1 cellular context compared by ENCODE assay signal in the genomic region with DNA sequence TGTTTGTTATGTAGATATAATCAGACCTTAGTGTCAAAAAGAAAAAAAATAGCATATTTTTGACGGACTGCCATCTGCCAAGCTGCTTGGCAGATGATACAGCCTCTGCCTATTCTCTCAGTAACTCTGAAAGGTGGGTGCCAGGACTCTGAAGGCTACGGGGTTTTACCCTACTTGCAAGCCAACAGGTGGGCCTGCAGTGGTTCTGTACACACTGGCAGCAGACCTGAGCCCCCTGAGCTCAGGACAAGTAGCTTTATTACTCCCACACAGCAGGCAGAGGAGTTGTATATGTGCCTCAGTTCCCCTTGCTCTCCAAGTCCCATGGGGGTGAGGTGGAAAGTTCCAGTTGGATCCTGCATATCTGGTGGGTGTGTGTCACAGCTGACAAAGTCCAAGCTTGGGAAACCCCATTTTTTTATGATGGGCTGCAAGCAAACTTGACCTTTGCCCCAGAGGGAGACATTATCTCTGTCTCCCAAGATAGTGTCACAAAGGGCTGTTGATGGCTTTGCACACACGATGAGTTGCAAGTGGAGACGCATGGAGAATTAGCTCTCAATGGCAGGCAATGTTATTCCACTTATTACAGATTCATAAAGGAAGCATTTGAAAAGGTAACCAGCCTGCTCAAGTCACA.
A peak's percentile ranks its signal among the peaks of the same experiment; 100 is the strongest.
TF ChIP-seq lines count a peak whose summit lies in the region.

No MANE protein-coding gene starts in this region.

TF ChIP-seq in HepG2, 621 proteins besides CTCF, POLR2A, EP300 and RAD21 (continued from another document and continues in another):
- TF ChIP-seq, protein P1, sequence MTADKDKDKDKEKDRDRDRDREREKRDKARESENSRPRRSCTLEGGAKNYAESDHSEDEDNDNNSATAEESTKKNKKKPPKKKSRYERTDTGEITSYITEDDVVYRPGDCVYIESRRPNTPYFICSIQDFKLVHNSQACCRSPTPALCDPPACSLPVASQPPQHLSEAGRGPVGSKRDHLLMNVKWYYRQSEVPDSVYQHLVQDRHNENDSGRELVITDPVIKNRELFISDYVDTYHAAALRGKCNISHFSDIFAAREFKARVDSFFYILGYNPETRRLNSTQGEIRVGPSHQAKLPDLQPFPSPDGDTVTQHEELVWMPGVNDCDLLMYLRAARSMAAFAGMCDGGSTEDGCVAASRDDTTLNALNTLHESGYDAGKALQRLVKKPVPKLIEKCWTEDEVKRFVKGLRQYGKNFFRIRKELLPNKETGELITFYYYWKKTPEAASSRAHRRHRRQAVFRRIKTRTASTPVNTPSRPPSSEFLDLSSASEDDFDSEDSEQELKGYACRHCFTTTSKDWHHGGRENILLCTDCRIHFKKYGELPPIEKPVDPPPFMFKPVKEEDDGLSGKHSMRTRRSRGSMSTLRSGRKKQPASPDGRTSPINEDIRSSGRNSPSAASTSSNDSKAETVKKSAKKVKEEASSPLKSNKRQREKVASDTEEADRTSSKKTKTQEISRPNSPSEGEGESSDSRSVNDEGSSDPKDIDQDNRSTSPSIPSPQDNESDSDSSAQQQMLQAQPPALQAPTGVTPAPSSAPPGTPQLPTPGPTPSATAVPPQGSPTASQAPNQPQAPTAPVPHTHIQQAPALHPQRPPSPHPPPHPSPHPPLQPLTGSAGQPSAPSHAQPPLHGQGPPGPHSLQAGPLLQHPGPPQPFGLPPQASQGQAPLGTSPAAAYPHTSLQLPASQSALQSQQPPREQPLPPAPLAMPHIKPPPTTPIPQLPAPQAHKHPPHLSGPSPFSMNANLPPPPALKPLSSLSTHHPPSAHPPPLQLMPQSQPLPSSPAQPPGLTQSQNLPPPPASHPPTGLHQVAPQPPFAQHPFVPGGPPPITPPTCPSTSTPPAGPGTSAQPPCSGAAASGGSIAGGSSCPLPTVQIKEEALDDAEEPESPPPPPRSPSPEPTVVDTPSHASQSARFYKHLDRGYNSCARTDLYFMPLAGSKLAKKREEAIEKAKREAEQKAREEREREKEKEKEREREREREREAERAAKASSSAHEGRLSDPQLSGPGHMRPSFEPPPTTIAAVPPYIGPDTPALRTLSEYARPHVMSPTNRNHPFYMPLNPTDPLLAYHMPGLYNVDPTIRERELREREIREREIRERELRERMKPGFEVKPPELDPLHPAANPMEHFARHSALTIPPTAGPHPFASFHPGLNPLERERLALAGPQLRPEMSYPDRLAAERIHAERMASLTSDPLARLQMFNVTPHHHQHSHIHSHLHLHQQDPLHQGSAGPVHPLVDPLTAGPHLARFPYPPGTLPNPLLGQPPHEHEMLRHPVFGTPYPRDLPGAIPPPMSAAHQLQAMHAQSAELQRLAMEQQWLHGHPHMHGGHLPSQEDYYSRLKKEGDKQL (CRISPR knock-in tag; IDR thresholded peaks at IDR 0.05; ENCODE audit: low read depth): 0 out of 2 replicates have a peak, but pooled peaks have one; percentile 59
- TF ChIP-seq ZNF264 (CRISPR knock-in tag; IDR thresholded peaks at IDR 0.05) (peak; percentile 81; the same call in 1 of the 2 replicates), CC2D1A (CRISPR knock-in tag; IDR thresholded peaks at IDR 0.05) (no peak), ZSCAN29 (CRISPR knock-in tag; conservative IDR thresholded peaks at IDR 0.05) (no peak), GATAD1 (CRISPR knock-in tag; IDR thresholded peaks at IDR 0.05) (0 out of 2 replicates have a peak, but pooled peaks have one; percentile 25), ZNF543 (CRISPR knock-in tag; IDR thresholded peaks at IDR 0.05) (peak; percentile 73; the same call in 1 of the 2 replicates), CBX2 (IDR thresholded peaks at IDR 0.05; ENCODE audit: low read depth, low read length) (no peak), CBX2 (CRISPR knock-in tag; IDR thresholded peaks at IDR 0.05; ENCODE audit: low read depth) (no peak), ZNF432 (CRISPR knock-in tag; IDR thresholded peaks at IDR 0.05; ENCODE audit: borderline replicate concordance) (no peak), ZNF629 (CRISPR knock-in tag; conservative IDR thresholded peaks at IDR 0.05) (peak; percentile 50; the same call in 1 of the 2 replicates), PITX1 (CRISPR knock-in tag; IDR thresholded peaks at IDR 0.05) (peak; percentile 76; the same call in 1 of the 2 replicates), ZNF790 (CRISPR knock-in tag; IDR thresholded peaks at IDR 0.05; ENCODE audit: borderline replicate concordance) (no peak), HNRNPK (IDR thresholded peaks at IDR 0.05; ENCODE audit: low read depth, low read length, poor library complexity, severe bottlenecking) (no peak), NBN (conservative IDR thresholded peaks at IDR 0.05) (no peak), SRSF9 (IDR thresholded peaks at IDR 0.05; ENCODE audit: borderline replicate concordance, insufficient read depth, low read depth, low read length, poor library complexity, severe bottlenecking) (no peak), CBX1 (IDR thresholded peaks at IDR 0.05; ENCODE audit: low read depth) (no peak), JARID2 (CRISPR knock-in tag; IDR thresholded peaks at IDR 0.05; ENCODE audit: insufficient replicate concordance) (no peak), NR2C2 (CRISPR knock-in tag; IDR thresholded peaks at IDR 0.05; ENCODE audit: borderline replicate concordance) (peak; percentile 91), ZEB1 (IDR thresholded peaks at IDR 0.05; ENCODE audit: insufficient replicate concordance, low read depth) (no peak), SKI (IDR thresholded peaks at IDR 0.05; ENCODE audit: partially characterized antibody) (peak; percentile 69), ZSCAN25 (CRISPR knock-in tag; IDR thresholded peaks at IDR 0.05) (no peak), ZNF761 (CRISPR knock-in tag; conservative IDR thresholded peaks at IDR 0.05) (no peak; the same call in 1 of the 2 replicates), TOE1 (CRISPR knock-in tag; IDR thresholded peaks at IDR 0.05) (no peak), PHF20 (CRISPR knock-in tag; IDR thresholded peaks at IDR 0.05) (no peak), MEIS2 (CRISPR knock-in tag; IDR thresholded peaks at IDR 0.05) (peak; percentile 88; the same call in 1 of the 2 replicates), ZNF501 (CRISPR knock-in tag; IDR thresholded peaks at IDR 0.05) (no peak)
- TF ChIP-seq, protein P2, sequence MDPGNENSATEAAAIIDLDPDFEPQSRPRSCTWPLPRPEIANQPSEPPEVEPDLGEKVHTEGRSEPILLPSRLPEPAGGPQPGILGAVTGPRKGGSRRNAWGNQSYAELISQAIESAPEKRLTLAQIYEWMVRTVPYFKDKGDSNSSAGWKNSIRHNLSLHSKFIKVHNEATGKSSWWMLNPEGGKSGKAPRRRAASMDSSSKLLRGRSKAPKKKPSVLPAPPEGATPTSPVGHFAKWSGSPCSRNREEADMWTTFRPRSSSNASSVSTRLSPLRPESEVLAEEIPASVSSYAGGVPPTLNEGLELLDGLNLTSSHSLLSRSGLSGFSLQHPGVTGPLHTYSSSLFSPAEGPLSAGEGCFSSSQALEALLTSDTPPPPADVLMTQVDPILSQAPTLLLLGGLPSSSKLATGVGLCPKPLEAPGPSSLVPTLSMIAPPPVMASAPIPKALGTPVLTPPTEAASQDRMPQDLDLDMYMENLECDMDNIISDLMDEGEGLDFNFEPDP (CRISPR knock-in tag; conservative IDR thresholded peaks at IDR 0.05): no peak
- TF ChIP-seq, protein P3, sequence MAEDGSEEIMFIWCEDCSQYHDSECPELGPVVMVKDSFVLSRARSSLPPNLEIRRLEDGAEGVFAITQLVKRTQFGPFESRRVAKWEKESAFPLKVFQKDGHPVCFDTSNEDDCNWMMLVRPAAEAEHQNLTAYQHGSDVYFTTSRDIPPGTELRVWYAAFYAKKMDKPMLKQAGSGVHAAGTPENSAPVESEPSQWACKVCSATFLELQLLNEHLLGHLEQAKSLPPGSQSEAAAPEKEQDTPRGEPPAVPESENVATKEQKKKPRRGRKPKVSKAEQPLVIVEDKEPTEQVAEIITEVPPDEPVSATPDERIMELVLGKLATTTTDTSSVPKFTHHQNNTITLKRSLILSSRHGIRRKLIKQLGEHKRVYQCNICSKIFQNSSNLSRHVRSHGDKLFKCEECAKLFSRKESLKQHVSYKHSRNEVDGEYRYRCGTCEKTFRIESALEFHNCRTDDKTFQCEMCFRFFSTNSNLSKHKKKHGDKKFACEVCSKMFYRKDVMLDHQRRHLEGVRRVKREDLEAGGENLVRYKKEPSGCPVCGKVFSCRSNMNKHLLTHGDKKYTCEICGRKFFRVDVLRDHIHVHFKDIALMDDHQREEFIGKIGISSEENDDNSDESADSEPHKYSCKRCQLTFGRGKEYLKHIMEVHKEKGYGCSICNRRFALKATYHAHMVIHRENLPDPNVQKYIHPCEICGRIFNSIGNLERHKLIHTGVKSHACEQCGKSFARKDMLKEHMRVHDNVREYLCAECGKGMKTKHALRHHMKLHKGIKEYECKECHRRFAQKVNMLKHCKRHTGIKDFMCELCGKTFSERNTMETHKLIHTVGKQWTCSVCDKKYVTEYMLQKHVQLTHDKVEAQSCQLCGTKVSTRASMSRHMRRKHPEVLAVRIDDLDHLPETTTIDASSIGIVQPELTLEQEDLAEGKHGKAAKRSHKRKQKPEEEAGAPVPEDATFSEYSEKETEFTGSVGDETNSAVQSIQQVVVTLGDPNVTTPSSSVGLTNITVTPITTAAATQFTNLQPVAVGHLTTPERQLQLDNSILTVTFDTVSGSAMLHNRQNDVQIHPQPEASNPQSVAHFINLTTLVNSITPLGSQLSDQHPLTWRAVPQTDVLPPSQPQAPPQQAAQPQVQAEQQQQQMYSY (CRISPR knock-in tag; IDR thresholded peaks at IDR 0.05): 0 out of 2 replicates have a peak, but pooled peaks have one; percentile 21
- TF ChIP-seq, protein P4, sequence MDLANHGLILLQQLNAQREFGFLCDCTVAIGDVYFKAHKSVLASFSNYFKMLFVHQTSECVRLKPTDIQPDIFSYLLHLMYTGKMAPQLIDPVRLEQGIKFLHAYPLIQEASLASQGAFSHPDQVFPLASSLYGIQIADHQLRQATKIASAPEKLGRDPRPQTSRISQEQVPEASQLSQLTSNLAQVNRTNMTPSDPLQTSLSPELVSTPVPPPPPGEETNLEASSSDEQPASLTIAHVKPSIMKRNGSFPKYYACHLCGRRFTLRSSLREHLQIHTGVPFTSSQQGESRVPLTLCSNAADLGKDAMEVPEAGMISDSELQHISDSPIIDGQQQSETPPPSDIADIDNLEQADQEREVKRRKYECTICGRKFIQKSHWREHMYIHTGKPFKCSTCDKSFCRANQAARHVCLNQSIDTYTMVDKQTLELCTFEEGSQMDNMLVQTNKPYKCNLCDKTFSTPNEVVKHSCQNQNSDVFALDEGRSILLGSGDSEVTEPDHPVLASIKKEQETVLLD (CRISPR knock-in tag; IDR thresholded peaks at IDR 0.05; ENCODE audit: low read depth): no peak
- TF ChIP-seq, protein P5, sequence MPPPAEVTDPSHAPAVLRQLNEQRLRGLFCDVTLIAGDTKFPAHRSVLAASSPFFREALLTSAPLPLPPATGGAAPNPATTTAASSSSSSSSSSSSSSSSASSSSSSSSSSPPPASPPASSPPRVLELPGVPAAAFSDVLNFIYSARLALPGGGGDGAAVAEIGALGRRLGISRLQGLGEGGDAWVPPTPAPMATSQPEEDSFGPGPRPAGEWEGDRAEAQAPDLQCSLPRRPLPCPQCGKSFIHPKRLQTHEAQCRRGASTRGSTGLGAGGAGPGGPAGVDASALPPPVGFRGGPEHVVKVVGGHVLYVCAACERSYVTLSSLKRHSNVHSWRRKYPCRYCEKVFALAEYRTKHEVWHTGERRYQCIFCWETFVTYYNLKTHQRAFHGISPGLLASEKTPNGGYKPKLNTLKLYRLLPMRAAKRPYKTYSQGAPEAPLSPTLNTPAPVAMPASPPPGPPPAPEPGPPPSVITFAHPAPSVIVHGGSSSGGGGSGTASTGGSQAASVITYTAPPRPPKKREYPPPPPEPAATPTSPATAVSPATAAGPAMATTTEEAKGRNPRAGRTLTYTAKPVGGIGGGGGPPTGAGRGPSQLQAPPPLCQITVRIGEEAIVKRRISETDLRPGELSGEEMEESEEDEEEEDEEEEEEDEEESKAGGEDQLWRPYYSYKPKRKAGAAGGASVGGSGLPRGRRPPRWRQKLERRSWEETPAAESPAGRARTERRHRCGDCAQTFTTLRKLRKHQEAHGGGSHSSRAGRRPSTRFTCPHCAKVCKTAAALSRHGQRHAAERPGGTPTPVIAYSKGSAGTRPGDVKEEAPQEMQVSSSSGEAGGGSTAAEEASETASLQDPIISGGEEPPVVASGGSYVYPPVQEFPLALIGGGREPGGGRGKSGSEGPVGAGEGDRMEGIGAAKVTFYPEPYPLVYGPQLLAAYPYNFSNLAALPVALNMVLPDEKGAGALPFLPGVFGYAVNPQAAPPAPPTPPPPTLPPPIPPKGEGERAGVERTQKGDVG (CRISPR knock-in tag; IDR thresholded peaks at IDR 0.05; ENCODE audit: borderline replicate concordance): peak; percentile 76; the same call in 1 of the 2 replicates
- TF ChIP-seq, protein P6, sequence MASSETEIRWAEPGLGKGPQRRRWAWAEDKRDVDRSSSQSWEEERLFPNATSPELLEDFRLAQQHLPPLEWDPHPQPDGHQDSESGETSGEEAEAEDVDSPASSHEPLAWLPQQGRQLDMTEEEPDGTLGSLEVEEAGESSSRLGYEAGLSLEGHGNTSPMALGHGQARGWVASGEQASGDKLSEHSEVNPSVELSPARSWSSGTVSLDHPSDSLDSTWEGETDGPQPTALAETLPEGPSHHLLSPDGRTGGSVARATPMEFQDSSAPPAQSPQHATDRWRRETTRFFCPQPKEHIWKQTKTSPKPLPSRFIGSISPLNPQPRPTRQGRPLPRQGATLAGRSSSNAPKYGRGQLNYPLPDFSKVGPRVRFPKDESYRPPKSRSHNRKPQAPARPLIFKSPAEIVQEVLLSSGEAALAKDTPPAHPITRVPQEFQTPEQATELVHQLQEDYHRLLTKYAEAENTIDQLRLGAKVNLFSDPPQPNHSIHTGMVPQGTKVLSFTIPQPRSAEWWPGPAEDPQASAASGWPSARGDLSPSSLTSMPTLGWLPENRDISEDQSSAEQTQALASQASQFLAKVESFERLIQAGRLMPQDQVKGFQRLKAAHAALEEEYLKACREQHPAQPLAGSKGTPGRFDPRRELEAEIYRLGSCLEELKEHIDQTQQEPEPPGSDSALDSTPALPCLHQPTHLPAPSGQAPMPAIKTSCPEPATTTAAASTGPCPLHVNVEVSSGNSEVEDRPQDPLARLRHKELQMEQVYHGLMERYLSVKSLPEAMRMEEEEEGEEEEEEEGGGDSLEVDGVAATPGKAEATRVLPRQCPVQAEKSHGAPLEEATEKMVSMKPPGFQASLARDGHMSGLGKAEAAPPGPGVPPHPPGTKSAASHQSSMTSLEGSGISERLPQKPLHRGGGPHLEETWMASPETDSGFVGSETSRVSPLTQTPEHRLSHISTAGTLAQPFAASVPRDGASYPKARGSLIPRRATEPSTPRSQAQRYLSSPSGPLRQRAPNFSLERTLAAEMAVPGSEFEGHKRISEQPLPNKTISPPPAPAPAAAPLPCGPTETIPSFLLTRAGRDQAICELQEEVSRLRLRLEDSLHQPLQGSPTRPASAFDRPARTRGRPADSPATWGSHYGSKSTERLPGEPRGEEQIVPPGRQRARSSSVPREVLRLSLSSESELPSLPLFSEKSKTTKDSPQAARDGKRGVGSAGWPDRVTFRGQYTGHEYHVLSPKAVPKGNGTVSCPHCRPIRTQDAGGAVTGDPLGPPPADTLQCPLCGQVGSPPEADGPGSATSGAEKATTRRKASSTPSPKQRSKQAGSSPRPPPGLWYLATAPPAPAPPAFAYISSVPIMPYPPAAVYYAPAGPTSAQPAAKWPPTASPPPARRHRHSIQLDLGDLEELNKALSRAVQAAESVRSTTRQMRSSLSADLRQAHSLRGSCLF (CRISPR knock-in tag; IDR thresholded peaks at IDR 0.05; ENCODE audit: borderline replicate concordance): 0 out of 2 replicates have a peak, but pooled peaks have one; percentile 9
